1 cellular context compared by ENCODE assay signal in the genomic region with DNA sequence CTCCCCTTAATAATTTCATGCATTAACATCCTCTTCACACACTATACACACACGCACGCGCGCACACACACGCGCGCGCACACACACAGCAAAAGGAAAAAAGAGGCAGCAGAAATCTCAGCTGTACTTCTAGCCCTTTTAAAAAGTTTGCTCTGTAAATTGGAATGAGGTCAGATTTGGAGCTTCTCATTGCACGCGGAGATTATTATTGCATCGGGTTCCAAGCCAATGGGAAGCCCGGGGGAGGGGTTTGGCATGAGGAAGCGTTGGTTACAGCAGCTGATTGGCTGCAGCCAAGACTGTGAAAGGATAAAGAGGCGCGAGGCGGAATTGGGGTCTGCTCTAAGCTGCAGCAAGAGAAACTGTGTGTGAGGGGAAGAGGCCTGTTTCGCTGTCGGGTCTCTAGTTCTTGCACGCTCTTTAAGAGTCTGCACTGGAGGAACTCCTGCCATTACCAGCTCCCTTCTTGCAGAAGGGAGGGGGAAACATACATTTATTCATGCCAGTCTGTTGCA.
TF ChIP-seq lines count a peak whose summit lies in the region.

A gene (plus strand): TSS at position 340 of the 515 bp plus-strand sequence. CDS start 784 bp downstream, outside the sequence.

TF ChIP-seq in GM12878, 131 proteins besides CTCF, POLR2A, EP300 and RAD21 (continued from another document and continues in another):
- TF ChIP-seq, protein P1, sequence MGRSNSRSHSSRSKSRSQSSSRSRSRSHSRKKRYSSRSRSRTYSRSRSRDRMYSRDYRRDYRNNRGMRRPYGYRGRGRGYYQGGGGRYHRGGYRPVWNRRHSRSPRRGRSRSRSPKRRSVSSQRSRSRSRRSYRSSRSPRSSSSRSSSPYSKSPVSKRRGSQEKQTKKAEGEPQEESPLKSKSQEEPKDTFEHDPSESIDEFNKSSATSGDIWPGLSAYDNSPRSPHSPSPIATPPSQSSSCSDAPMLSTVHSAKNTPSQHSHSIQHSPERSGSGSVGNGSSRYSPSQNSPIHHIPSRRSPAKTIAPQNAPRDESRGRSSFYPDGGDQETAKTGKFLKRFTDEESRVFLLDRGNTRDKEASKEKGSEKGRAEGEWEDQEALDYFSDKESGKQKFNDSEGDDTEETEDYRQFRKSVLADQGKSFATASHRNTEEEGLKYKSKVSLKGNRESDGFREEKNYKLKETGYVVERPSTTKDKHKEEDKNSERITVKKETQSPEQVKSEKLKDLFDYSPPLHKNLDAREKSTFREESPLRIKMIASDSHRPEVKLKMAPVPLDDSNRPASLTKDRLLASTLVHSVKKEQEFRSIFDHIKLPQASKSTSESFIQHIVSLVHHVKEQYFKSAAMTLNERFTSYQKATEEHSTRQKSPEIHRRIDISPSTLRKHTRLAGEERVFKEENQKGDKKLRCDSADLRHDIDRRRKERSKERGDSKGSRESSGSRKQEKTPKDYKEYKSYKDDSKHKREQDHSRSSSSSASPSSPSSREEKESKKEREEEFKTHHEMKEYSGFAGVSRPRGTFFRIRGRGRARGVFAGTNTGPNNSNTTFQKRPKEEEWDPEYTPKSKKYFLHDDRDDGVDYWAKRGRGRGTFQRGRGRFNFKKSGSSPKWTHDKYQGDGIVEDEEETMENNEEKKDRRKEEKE (IDR thresholded peaks at IDR 0.05): no peak
- TF ChIP-seq ZNF207 (IDR thresholded peaks at IDR 0.05; ENCODE audit: borderline replicate concordance) (peak; percentile 24; the same call in 1 of the 2 replicates), SMARCA5 (IDR thresholded peaks at IDR 0.05) (no peak), HDAC2 (IDR thresholded peaks at IDR 0.05) (no peak), WRNIP1 (IDR thresholded peaks at IDR 0.05; ENCODE audit: borderline replicate concordance, low read depth, low read length) (no peak), POLR2AphosphoS5 (IDR thresholded peaks at IDR 0.05; ENCODE audit: low read length) (peak; percentile 99), NRF1 (conservative IDR thresholded peaks at IDR 0.05; ENCODE audit: low read depth, low read length) (no peak), CBFB (IDR thresholded peaks at IDR 0.05; ENCODE audit: low read depth) (peak; percentile 80; the same call in 1 of the 2 replicates), ZZZ3 (IDR thresholded peaks at IDR 0.05; ENCODE audit: control insufficient read depth, insufficient read length, low read depth) (no peak), SREBF2 (IDR thresholded peaks at IDR 0.05; ENCODE audit: low read length) (no peak), SMAD5 (IDR thresholded peaks at IDR 0.05; ENCODE audit: low read depth) (peak; percentile 96), RELA (IDR thresholded peaks at IDR 0.05; ENCODE audit: borderline replicate concordance, partially characterized antibody) (no peak), HCFC1 (IDR thresholded peaks at IDR 0.05; ENCODE audit: low read length) (no peak; the same call in 1 of the 2 replicates), CHD2 (IDR thresholded peaks at IDR 0.05; ENCODE audit: borderline replicate concordance, low read depth, low read length) (peak; percentile 71; the same call in 1 of the 2 replicates), JUNB (IDR thresholded peaks at IDR 0.05) (0 out of 2 replicates have a peak, but pooled peaks have one; percentile 7), SRF (IDR thresholded peaks at IDR 0.05; ENCODE audit: low read depth in 2 of 2, low read length in 2 of 2) (no peak), MXI1 (IDR thresholded peaks at IDR 0.05; ENCODE audit: low read depth, low read length) (peak; percentile 63; the same call in 1 of the 2 replicates), ZBED1 (IDR thresholded peaks at IDR 0.05; ENCODE audit: borderline replicate concordance) (0 out of 2 replicates have a peak, but pooled peaks have one; percentile 46), ZSCAN29 (IDR thresholded peaks at IDR 0.05) (no peak), ZNF622 (IDR thresholded peaks at IDR 0.05) (no peak), SREBF1 (IDR thresholded peaks at IDR 0.05; ENCODE audit: low read length) (no peak), SIX5 (IDR thresholded peaks at IDR 0.05; ENCODE audit: low read depth, low read length, severe bottlenecking) (no peak), ESRRA (IDR thresholded peaks at IDR 0.05; ENCODE audit: low read length) (no peak), SPI1 (IDR thresholded peaks at IDR 0.05; ENCODE audit: borderline replicate concordance, insufficient read depth, low read depth, low read length) (0 out of 2 replicates have a peak, but pooled peaks have one; percentile 21), CHD1 (IDR thresholded peaks at IDR 0.05; ENCODE audit: low read depth, low read length) (0 out of 2 replicates have a peak, but pooled peaks have one; percentile 46), SMAD1 (IDR thresholded peaks at IDR 0.05; ENCODE audit: low read depth, partially characterized antibody) (no peak), CBX3 (IDR thresholded peaks at IDR 0.05; ENCODE audit: borderline replicate concordance, low read depth) (no peak), IKZF2 (IDR thresholded peaks at IDR 0.05) (no peak), PML (IDR thresholded peaks at IDR 0.05; ENCODE audit: low read length) (peak; percentile 99), SP1 (IDR thresholded peaks at IDR 0.05; ENCODE audit: low read depth, low read length) (peak; percentile 87), SUZ12 (IDR thresholded peaks at IDR 0.05; ENCODE audit: unreplicated experiment) (no peak), PAX8 (IDR thresholded peaks at IDR 0.05) (no peak), CREM (IDR thresholded peaks at IDR 0.05; ENCODE audit: low read depth) (no peak; the same call in 1 of the 2 replicates), RUNX3 (IDR thresholded peaks at IDR 0.05; ENCODE audit: low read length) (no peak; the same call in 1 of the 2 replicates), SUPT20H (IDR thresholded peaks at IDR 0.05; ENCODE audit: borderline replicate concordance, control insufficient read depth, low read depth, low read length) (no peak), STAT3 (IDR thresholded peaks at IDR 0.05; ENCODE audit: low read depth, low read length) (no peak), NFXL1 (IDR thresholded peaks at IDR 0.05; ENCODE audit: borderline replicate concordance) (no peak), SIN3A (IDR thresholded peaks at IDR 0.05; ENCODE audit: low read depth, low read length) (peak; percentile 8; the same call in 1 of the 2 replicates)
- TF ChIP-seq, protein P2, sequence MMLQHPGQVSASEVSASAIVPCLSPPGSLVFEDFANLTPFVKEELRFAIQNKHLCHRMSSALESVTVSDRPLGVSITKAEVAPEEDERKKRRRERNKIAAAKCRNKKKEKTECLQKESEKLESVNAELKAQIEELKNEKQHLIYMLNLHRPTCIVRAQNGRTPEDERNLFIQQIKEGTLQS (IDR thresholded peaks at IDR 0.05; ENCODE audit: borderline replicate concordance, extremely low read depth, low read depth, low read length): no peak
- TF ChIP-seq, protein P3, sequence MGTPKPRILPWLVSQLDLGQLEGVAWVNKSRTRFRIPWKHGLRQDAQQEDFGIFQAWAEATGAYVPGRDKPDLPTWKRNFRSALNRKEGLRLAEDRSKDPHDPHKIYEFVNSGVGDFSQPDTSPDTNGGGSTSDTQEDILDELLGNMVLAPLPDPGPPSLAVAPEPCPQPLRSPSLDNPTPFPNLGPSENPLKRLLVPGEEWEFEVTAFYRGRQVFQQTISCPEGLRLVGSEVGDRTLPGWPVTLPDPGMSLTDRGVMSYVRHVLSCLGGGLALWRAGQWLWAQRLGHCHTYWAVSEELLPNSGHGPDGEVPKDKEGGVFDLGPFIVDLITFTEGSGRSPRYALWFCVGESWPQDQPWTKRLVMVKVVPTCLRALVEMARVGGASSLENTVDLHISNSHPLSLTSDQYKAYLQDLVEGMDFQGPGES (IDR thresholded peaks at IDR 0.05): peak; percentile 27; the same call in 1 of the 2 replicates
- TF ChIP-seq, protein P4, sequence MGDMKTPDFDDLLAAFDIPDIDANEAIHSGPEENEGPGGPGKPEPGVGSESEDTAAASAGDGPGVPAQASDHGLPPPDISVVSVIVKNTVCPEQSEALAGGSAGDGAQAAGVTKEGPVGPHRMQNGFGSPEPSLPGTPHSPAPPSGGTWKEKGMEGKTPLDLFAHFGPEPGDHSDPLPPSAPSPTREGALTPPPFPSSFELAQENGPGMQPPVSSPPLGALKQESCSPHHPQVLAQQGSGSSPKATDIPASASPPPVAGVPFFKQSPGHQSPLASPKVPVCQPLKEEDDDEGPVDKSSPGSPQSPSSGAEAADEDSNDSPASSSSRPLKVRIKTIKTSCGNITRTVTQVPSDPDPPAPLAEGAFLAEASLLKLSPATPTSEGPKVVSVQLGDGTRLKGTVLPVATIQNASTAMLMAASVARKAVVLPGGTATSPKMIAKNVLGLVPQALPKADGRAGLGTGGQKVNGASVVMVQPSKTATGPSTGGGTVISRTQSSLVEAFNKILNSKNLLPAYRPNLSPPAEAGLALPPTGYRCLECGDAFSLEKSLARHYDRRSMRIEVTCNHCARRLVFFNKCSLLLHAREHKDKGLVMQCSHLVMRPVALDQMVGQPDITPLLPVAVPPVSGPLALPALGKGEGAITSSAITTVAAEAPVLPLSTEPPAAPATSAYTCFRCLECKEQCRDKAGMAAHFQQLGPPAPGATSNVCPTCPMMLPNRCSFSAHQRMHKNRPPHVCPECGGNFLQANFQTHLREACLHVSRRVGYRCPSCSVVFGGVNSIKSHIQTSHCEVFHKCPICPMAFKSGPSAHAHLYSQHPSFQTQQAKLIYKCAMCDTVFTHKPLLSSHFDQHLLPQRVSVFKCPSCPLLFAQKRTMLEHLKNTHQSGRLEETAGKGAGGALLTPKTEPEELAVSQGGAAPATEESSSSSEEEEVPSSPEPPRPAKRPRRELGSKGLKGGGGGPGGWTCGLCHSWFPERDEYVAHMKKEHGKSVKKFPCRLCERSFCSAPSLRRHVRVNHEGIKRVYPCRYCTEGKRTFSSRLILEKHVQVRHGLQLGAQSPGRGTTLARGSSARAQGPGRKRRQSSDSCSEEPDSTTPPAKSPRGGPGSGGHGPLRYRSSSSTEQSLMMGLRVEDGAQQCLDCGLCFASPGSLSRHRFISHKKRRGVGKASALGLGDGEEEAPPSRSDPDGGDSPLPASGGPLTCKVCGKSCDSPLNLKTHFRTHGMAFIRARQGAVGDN (IDR thresholded peaks at IDR 0.05): peak; percentile 26; the same call in 1 of the 2 replicates
- TF ChIP-seq, protein P5, sequence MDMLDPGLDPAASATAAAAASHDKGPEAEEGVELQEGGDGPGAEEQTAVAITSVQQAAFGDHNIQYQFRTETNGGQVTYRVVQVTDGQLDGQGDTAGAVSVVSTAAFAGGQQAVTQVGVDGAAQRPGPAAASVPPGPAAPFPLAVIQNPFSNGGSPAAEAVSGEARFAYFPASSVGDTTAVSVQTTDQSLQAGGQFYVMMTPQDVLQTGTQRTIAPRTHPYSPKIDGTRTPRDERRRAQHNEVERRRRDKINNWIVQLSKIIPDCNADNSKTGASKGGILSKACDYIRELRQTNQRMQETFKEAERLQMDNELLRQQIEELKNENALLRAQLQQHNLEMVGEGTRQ (IDR thresholded peaks at IDR 0.05; ENCODE audit: borderline replicate concordance, low read depth, low read length): no peak
- TF ChIP-seq, protein P6, sequence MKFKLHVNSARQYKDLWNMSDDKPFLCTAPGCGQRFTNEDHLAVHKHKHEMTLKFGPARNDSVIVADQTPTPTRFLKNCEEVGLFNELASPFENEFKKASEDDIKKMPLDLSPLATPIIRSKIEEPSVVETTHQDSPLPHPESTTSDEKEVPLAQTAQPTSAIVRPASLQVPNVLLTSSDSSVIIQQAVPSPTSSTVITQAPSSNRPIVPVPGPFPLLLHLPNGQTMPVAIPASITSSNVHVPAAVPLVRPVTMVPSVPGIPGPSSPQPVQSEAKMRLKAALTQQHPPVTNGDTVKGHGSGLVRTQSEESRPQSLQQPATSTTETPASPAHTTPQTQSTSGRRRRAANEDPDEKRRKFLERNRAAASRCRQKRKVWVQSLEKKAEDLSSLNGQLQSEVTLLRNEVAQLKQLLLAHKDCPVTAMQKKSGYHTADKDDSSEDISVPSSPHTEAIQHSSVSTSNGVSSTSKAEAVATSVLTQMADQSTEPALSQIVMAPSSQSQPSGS (IDR thresholded peaks at IDR 0.05; ENCODE audit: low read length): peak; percentile 83; the same call in 1 of the 2 replicates
- TF ChIP-seq, protein P7, sequence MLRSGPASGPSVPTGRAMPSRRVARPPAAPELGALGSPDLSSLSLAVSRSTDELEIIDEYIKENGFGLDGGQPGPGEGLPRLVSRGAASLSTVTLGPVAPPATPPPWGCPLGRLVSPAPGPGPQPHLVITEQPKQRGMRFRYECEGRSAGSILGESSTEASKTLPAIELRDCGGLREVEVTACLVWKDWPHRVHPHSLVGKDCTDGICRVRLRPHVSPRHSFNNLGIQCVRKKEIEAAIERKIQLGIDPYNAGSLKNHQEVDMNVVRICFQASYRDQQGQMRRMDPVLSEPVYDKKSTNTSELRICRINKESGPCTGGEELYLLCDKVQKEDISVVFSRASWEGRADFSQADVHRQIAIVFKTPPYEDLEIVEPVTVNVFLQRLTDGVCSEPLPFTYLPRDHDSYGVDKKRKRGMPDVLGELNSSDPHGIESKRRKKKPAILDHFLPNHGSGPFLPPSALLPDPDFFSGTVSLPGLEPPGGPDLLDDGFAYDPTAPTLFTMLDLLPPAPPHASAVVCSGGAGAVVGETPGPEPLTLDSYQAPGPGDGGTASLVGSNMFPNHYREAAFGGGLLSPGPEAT (IDR thresholded peaks at IDR 0.05; ENCODE audit: low read depth): peak; percentile 41; the same call in 1 of the 2 replicates
- TF ChIP-seq, protein P8, sequence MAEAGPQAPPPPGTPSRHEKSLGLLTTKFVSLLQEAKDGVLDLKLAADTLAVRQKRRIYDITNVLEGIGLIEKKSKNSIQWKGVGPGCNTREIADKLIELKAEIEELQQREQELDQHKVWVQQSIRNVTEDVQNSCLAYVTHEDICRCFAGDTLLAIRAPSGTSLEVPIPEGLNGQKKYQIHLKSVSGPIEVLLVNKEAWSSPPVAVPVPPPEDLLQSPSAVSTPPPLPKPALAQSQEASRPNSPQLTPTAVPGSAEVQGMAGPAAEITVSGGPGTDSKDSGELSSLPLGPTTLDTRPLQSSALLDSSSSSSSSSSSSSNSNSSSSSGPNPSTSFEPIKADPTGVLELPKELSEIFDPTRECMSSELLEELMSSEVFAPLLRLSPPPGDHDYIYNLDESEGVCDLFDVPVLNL (IDR thresholded peaks at IDR 0.05; ENCODE audit: low read depth, low read length): 0 out of 2 replicates have a peak, but pooled peaks have one; percentile 17
- TF ChIP-seq, protein P9, sequence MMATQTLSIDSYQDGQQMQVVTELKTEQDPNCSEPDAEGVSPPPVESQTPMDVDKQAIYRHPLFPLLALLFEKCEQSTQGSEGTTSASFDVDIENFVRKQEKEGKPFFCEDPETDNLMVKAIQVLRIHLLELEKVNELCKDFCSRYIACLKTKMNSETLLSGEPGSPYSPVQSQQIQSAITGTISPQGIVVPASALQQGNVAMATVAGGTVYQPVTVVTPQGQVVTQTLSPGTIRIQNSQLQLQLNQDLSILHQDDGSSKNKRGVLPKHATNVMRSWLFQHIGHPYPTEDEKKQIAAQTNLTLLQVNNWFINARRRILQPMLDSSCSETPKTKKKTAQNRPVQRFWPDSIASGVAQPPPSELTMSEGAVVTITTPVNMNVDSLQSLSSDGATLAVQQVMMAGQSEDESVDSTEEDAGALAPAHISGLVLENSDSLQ (IDR thresholded peaks at IDR 0.05): peak; percentile 58
